In the genomic region with DNA sequence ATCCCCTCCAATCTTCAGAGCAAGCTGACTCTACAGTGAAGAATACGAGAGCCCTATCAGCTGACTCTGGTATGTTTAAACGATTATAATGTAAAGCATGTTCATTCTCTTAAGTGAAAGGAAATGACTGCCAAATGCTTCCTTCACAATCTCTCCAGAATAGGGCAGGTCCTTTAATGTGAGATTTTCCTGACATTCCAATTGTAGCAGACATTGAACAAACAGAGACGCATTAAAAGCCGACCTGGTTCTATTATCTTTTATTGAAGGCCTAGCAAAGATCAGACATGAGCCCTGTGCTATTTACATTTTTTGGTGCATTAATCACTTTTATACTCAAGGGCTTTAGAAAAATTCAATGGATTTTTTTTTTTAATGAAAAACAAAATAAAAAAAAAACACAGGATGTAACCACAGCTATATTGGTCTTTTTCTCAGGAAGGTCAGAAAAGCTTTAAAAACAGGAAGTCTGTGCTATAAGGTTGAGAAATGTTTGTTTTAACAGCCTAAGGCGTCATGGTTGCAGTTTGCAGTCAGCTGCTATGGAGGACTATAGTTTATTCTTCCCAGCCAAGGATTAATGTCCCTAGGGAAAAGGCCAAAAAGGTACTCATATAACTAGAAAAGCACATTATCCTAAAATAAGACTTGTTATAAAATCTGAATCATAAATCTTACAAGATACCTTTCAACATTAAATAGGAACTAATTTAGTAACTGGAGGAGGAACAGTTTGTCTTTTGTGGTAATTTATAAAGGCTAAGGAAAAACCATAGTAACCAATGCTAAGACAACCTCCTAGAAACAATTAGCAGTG, we compare ENCODE assay signal across 8 cellular contexts.
DNase-seq lines count a peak whose midpoint lies in the region; ATAC-seq and TF ChIP-seq lines count a peak whose summit lies in the region.

No MANE protein-coding gene starts in this region.

- H3K27me3 Mint-ChIP-seq in T-helper 2 cell treated with Interferon-gamma antibody and Interleukin-4, amounts not matched to agents 5 μg/mL and 100 μg/mL, for 36 hours (ENCODE audit: low read depth) = no peaks in the 10 kb centered on the region

- peak overlapping the region; percentile 79 for H3K4me3 Mint-ChIP-seq in T-helper 2 cell treated with Interferon-gamma antibody and Interleukin-4, amounts not matched to agents 5 μg/mL and 100 μg/mL, for 36 hours

- H3K36me3 Mint-ChIP-seq in T-helper 2 cell treated with Interferon-gamma antibody and Interleukin-4, amounts not matched to agents 5 μg/mL and 100 μg/mL, for 36 hours (ENCODE audit: low read depth) = peaks cover 7% of the 10 kb centered on the region

- no peak overlapping the region for H3K4me3 ChIP-seq in fibroblast of mammary gland (ENCODE audit: control insufficient read depth, low read depth, low read length)

- TF ChIP-seq CTCF in fibroblast of mammary gland (conservative IDR thresholded peaks at IDR 0.05; ENCODE audit: control insufficient read depth, insufficient read depth, low read depth, low read length) = no peak

- H3K4me1 Mint-ChIP-seq in T-helper 2 cell treated with Interferon-gamma antibody and Interleukin-4, amounts not matched to agents 5 μg/mL and 100 μg/mL, for 36 hours (ENCODE audit: low read depth) = peaks cover 28% of the 10 kb centered on the region

- DNase-seq in NCI-H1694 treated with DMSO at 0.1 percent for 48 hours (lab: John Stamatoyannopoulos, UW) = peak; percentile 30
- DNase-seq in NCI-H1694 (lab: John Stamatoyannopoulos, UW) = no peak
- peak; percentile 78 for DNase-seq in NCI-H187 treated with DMSO at 0.1 percent for 48 hours (lab: John Stamatoyannopoulos, UW)
- DNase-seq in T-helper 2 cell treated with Interferon-gamma antibody and Interleukin-4, amounts not matched to agents 5 μg/mL and 100 μg/mL, for 36 hours (ENCODE audit: low spot score) = no peak
- DNase-seq in fibroblast of mammary gland (ENCODE audit: low read depth) = peak; percentile 94
- DNase-seq in non-pigmented ciliary epithelial cell (ENCODE audit: low read depth) = peak; percentile 63

- H3K27ac Mint-ChIP-seq in T-helper 2 cell treated with Interferon-gamma antibody and Interleukin-4, amounts not matched to agents 5 μg/mL and 100 μg/mL, for 36 hours = peak overlapping the region; percentile 83

- peaks cover 4% of the 10 kb centered on the region for H3K9me3 Mint-ChIP-seq in T-helper 2 cell treated with Interferon-gamma antibody and Interleukin-4, amounts not matched to agents 5 μg/mL and 100 μg/mL, for 36 hours

- ATAC-seq in GM21717 (IDR thresholded peaks at IDR 0.05; ENCODE audit: unreplicated experiment) = no peak
- ATAC-seq in GM19463 (IDR thresholded peaks at IDR 0.05; ENCODE audit: unreplicated experiment) = no peak

Comparison
In these comparisons a context has a peak if more than half of its experiments do, and no peak if none do; other contexts are left out.
1. DNase-seq: peak in NCI-H1694 treated with DMSO at 0.1 percent for 48 hours (single experiment), NCI-H187 treated with DMSO at 0.1 percent for 48 hours (single experiment), fibroblast of mammary gland (single experiment) and non-pigmented ciliary epithelial cell (single experiment); none in NCI-H1694 (single experiment) and T-helper 2 cell treated with Interferon-gamma antibody and Interleukin-4, amounts not matched to agents 5 μg/mL and 100 μg/mL, for 36 hours (single experiment).